Comparison of ENCODE assay signal across 8 cellular contexts in genomic region chr1:181189691-181190361, GRCh38.
DNase-seq lines count a peak whose midpoint lies in the region; ATAC-seq and TF ChIP-seq lines count a peak whose summit lies in the region.

No MANE protein-coding gene starts in this region.

- peaks cover 2% of the 10 kb centered on the region for H3K4me1 ChIP-seq in neuron (ENCODE audit: insufficient read depth, low read length)
- H3K4me1 ChIP-seq in stomach smooth muscle (ENCODE audit: control insufficient read depth, insufficient read depth, low read length), result peaks cover 4% of the 10 kb centered on the region

- no peaks in the 10 kb centered on the region for H3K9me3 ChIP-seq in neuron (ENCODE audit: low read length)
- H3K9me3 ChIP-seq in stomach smooth muscle (ENCODE audit: control insufficient read depth in 2 of 2, low read length in 2 of 2), result no peaks in the 10 kb centered on the region

- no peak overlapping the region for H3K9ac ChIP-seq in stomach smooth muscle (ENCODE audit: low read length in 2 of 2)

- peak; percentile 69 for TF ChIP-seq CTCF in fibroblast of pulmonary artery (IDR thresholded peaks at IDR 0.05; ENCODE audit: low read length, missing control alignments)

- H3K36me3 ChIP-seq in neuron (ENCODE audit: insufficient read depth, low read length), result no peaks in the 10 kb centered on the region
- no peaks in the 10 kb centered on the region for H3K36me3 ChIP-seq in stomach smooth muscle (ENCODE audit: control insufficient read depth in 2 of 2, insufficient read depth in 2 of 2, low read length in 2 of 2)

- H3K4me3 ChIP-seq in fibroblast of pulmonary artery (replicated peaks; ENCODE audit: low read depth, low read length) (peak overlapping the region; percentile 30), neuron (ENCODE audit: low read length) (peak overlapping the region; percentile 16), stomach smooth muscle (ENCODE audit: low read length in 2 of 2) (peak overlapping the region; percentile 21 to 29)

- no peak overlapping the region for H3K27ac ChIP-seq in stomach smooth muscle (ENCODE audit: low read length)

- DNase-seq in NCI-H524 (lab: John Stamatoyannopoulos, UW), result peak; percentile 11 to 57
- no peak for DNase-seq in NCI-H524 treated with DMSO at 0.1 percent for 48 hours (lab: John Stamatoyannopoulos, UW)
- peak; percentile 82 for DNase-seq in OCI-M1 (lab: John Stamatoyannopoulos, UW)
- peak; percentile 90 for DNase-seq in activated T-cell treated with anti-CD3 and anti-CD28 coated beads, Interleukin-2, amount 50 U/mL, for 48 hours
- peak; percentile 61 for DNase-seq in fibroblast of pulmonary artery (ENCODE audit: low read depth)

- H3K27me3 ChIP-seq in neuron (ENCODE audit: insufficient read depth, low read length), result peaks cover under 1% of the 10 kb centered on the region
- H3K27me3 ChIP-seq in stomach smooth muscle (ENCODE audit: control insufficient read depth in 1 of 2, insufficient read depth in 2 of 2, low read length in 2 of 2), result peaks cover 0 to 4% of the 10 kb centered on the region in 2 donors

- ATAC-seq in HG03354 (IDR thresholded peaks at IDR 0.05; ENCODE audit: poor library complexity, severe bottlenecking, unreplicated experiment), result peak; percentile 88

- peak overlapping the region; percentile 26 for H2AFZ ChIP-seq in neuron (ENCODE audit: low read depth, low read length)
